In the genomic region with DNA sequence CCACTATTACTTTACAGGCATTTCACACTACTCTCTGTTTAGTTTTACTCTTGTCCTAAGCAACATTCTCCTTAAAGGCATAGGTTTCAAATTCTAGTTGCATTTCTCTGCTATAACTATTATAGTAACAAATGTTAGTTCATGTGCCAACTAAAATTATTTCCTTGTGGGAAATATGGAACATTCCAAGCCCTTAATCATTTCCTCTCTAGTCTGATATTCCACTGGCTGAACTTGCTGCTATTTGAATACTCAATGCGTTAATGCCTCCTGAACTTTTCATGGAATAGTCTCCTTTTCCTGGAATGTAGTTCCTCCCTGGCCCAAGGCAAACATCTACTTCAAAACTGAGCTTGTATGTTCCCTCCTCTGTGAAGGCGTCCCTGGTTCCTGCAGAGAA, we compare ENCODE assay signal across 17 cellular contexts. TPM values are rescaled to one million over a fixed set of nuclear protein-coding genes. Genes with fewer than 3 reads are reported as not detected.
DNase-seq lines count a peak whose midpoint lies in the region; ATAC-seq and TF ChIP-seq lines count a peak whose summit lies in the region.
"Had no signal": no experiment of that assay in that cellular context is flagged by ENCODE, and none has a peak within 500 bp of the region (broad histone marks: within the 10 kb centered on the region; RNA-seq: fewer than 3 reads in every experiment).

No MANE protein-coding gene starts in this region.

- H3K4me3 ChIP-seq in AG04449 (ENCODE audit: low read depth, low read length) (no peak overlapping the region), IMR-90 (ENCODE audit: insufficient read depth, low read depth, low read length) (no peak overlapping the region)
- H3K4me3 ChIP-seq: K562, lower lobe of right lung, pancreas had no signal

- H3K27me3 ChIP-seq in IMR-90 (ENCODE audit: control insufficient read depth, insufficient read depth, low read length), result no peaks in the 10 kb centered on the region
- H3K27me3 ChIP-seq: pancreas had no signal

- no peak overlapping the region for H3K23ac ChIP-seq in IMR-90 (ENCODE audit: low read depth, low read length)

- peaks cover 3% of the 10 kb centered on the region for H3K4me1 ChIP-seq in IMR-90 (ENCODE audit: control insufficient read depth, insufficient read depth, low read length)
- H3K4me1 ChIP-seq: pancreas had no signal

- H2BK5ac ChIP-seq in IMR-90 (ENCODE audit: low read depth, low read length, poor library complexity, severe bottlenecking), result no peak overlapping the region

- H3K27me3 Mint-ChIP-seq in chondrocyte (ENCODE audit: low read depth) (no peaks in the 10 kb centered on the region), glutamatergic neuron (ENCODE audit: unreplicated experiment) (peaks cover 2% of the 10 kb centered on the region)
- H3K27me3 Mint-ChIP-seq: activated T-cell treated with anti-CD3 and anti-CD28 coated beads, Interleukin-2, amount 50 U/mL, for 24 hours; B cell; stimulated activated naive B cell treated with anti-CD40 and anti-IgM and Interleukin-4, amounts not matched to agents 10 μg/mL and 1 μg/mL and 100 μg/mL, for 72 hours had no signal

- H4K91ac ChIP-seq in IMR-90 (ENCODE audit: insufficient read depth, low read depth, low read length), result no peak overlapping the region

- no peak overlapping the region for H2AK9ac ChIP-seq in IMR-90 (replicated peaks; ENCODE audit: low read depth, low read length, poor library complexity)

- H3K4me2 ChIP-seq in IMR-90 (ENCODE audit: low read depth, low read length), result no peak overlapping the region; the same call in 1 of the 2 replicates

- no peak overlapping the region for H2AK5ac ChIP-seq in IMR-90 (ENCODE audit: low read depth, low read length)

- H2BK120ac ChIP-seq in IMR-90 (ENCODE audit: low read depth, low read length), result no peak overlapping the region

- peak overlapping the region; percentile 26 for H3K4me3 Mint-ChIP-seq in chondrocyte (ENCODE audit: unreplicated experiment)
- H3K4me3 Mint-ChIP-seq in glutamatergic neuron (ENCODE audit: unreplicated experiment), result no peak overlapping the region
- H3K4me3 Mint-ChIP-seq: activated T-cell treated with anti-CD3 and anti-CD28 coated beads, Interleukin-2, amount 50 U/mL, for 24 hours; B cell; stimulated activated naive B cell treated with anti-CD40 and anti-IgM and Interleukin-4, amounts not matched to agents 10 μg/mL and 1 μg/mL and 100 μg/mL, for 72 hours had no signal

- H3K36me3 Mint-ChIP-seq in chondrocyte (ENCODE audit: low read depth), result peaks cover 14% of the 10 kb centered on the region
- H3K36me3 Mint-ChIP-seq in glutamatergic neuron (ENCODE audit: unreplicated experiment), result peaks cover 10% of the 10 kb centered on the region

- peak; percentile 79 for ATAC-seq in IMR-90 (ENCODE audit: low read depth)
- ATAC-seq: K562; lower lobe of right lung; stimulated activated naive B cell treated with anti-CD40 and anti-IgM and Interleukin-4, amounts not matched to agents 10 μg/mL and 1 μg/mL and 100 μg/mL, for 72 hours had no signal

- H3K9me3 ChIP-seq in IMR-90 (ENCODE audit: control insufficient read depth, insufficient read depth, low read length), result no peaks in the 10 kb centered on the region
- H3K9me3 ChIP-seq: pancreas had no signal

- no peak overlapping the region for H4K8ac ChIP-seq in IMR-90 (ENCODE audit: low read depth in 2 of 2, low read length in 2 of 2)

- intact Hi-C loops in IMR-90 (cut with micrococcal nuclease), result no loop called here

- dilution Hi-C loops in IMR-90 (cut with HindIII; ENCODE audit: low sequenced_read_pairs, unreplicated experiment), result no loop called here

- H3K18ac ChIP-seq in IMR-90 (ENCODE audit: low read depth, low read length), result no peak overlapping the region

- no peak overlapping the region for H4K5ac ChIP-seq in IMR-90 (ENCODE audit: low read depth, low read length)

- DNase-seq in AG04449 (ENCODE audit: low read depth, low spot score) (peak; percentile 51), IMR-90 (peak; percentile 65), chondrocyte (ENCODE audit: low spot score) (no peak), kidney tubule cell (ENCODE audit: low spot score) (peak; percentile 61), amygdala (lab: John Stamatoyannopoulos, UW) (no peak), GF-D8 (lab: John Stamatoyannopoulos, UW) (no peak), glutamatergic neuron (no peak), DMS53 treated with DMSO at 0.1 percent for 48 hours (lab: John Stamatoyannopoulos, UW; ENCODE audit: unreplicated experiment) (no peak)
- DNase-seq: activated T-cell treated with anti-CD3 and anti-CD28 coated beads, Interleukin-2, amount 50 U/mL, for 24 hours; lower lobe of right lung; NCI-H187; NCI-H82; pancreas; stimulated activated CD4-positive, alpha-beta T cell treated with anti-CD3 and anti-CD28 coated beads, Interleukin-2, amount 100 ng/mL, for 48 hours; stimulated activated naive B cell treated with anti-CD40 and anti-IgM and Interleukin-4, amounts not matched to agents 10 μg/mL and 1 μg/mL and 100 μg/mL, for 72 hours had no signal

- peaks cover 30% of the 10 kb centered on the region for H3K4me1 Mint-ChIP-seq in chondrocyte (ENCODE audit: low read depth)
- H3K4me1 Mint-ChIP-seq in glutamatergic neuron (ENCODE audit: low read depth, unreplicated experiment), result peaks cover 4% of the 10 kb centered on the region
- H3K4me1 Mint-ChIP-seq: B cell had no signal

- no peak overlapping the region for H3K4ac ChIP-seq in IMR-90 (ENCODE audit: low read depth, low read length)

- POLR2A ChIA-PET in AG04449 (lab: Yijun Ruan, JAX), result interaction anchor here (0.5 kb wide), 1 partner anchor 9 kb away, joined by 3 read pairs; no protein-coding TSS in a partner anchor
- POLR2A ChIA-PET in IMR-90 (lab: Charles Lee; ENCODE audit: unreplicated experiment), result no interaction called here

- CTCF ChIA-PET in AG04449 (lab: Yijun Ruan, JAX), result interaction anchor here (0.8 to 1.5 kb wide), 4 partner anchors 21 to 179 kb away, joined by 3 to 6 read pairs (median 3); no protein-coding TSS in a partner anchor
- CTCF ChIA-PET in IMR-90 (lab: Yijun Ruan, JAX), result interaction anchor here (2.3 kb wide), 1 partner anchor 82 kb away, joined by 6 read pairs; no protein-coding TSS in a partner anchor

- TF ChIP-seq RAD21 in IMR-90 (IDR thresholded peaks at IDR 0.05; ENCODE audit: low read length), result no peak

- H3K27ac ChIP-seq in IMR-90 (ENCODE audit: insufficient read depth, low read length), result no peak overlapping the region
- H3K27ac ChIP-seq: lower lobe of right lung, pancreas had no signal

- H3K79me1 ChIP-seq in IMR-90 (ENCODE audit: low read depth in 1 of 2, low read length in 2 of 2), result peaks cover 3 to 11% of the 10 kb centered on the region in 2 experiments; a peak in 2 of 4 replicates

- in situ Hi-C loops in IMR-90 (cut with MboI; ENCODE audit: low sequenced_read_pairs), result no loop called here

- 86% methylated on average over 1 of the region's 2 CpGs; no CpG with 5 or more reads in 1 of the 2 experiments for WGBS in IMR-90 (ENCODE audit: extremely low coverage in 2 of 2, insufficient read length in 1 of 2), 2 experiments

- BruUV-seq in IMR-90 (replicated peaks; lab: Mats Ljungman, UMichigan), result no TSS peak

- TF ChIP-seq POLR2A in IMR-90 (IDR thresholded peaks at IDR 0.05; ENCODE audit: low read depth, low read length), result no peak

- peak overlapping the region; percentile 31; the same call in 1 of the 2 replicates for H3K14ac ChIP-seq in IMR-90 (replicated peaks; ENCODE audit: low read depth, low read length)

- TF ChIP-seq CTCF in AG04449 (IDR thresholded peaks at IDR 0.05; ENCODE audit: insufficient read depth, low read length, missing control alignments), result no peak
- no peak for TF ChIP-seq CTCF in IMR-90 (conservative IDR thresholded peaks at IDR 0.05; ENCODE audit: low read depth, low read length)
- TF ChIP-seq CTCF in chondrocyte (IDR thresholded peaks at IDR 0.05), result no peak
- no peak for TF ChIP-seq CTCF in glutamatergic neuron (IDR thresholded peaks at IDR 0.05; ENCODE audit: partially characterized antibody, unreplicated experiment)

- H2BK20ac ChIP-seq in IMR-90 (ENCODE audit: low read depth, low read length), result no peak overlapping the region

- H3K9me3 Mint-ChIP-seq in chondrocyte (ENCODE audit: low read depth), result peaks cover 12% of the 10 kb centered on the region
- peaks cover 4% of the 10 kb centered on the region for H3K9me3 Mint-ChIP-seq in glutamatergic neuron (ENCODE audit: unreplicated experiment)

- H4K20me1 ChIP-seq in IMR-90 (ENCODE audit: insufficient read depth, low read length), result no peaks in the 10 kb centered on the region

- no peak overlapping the region for H2BK15ac ChIP-seq in IMR-90 (ENCODE audit: low read depth, low read length)

- H3K36me3 ChIP-seq in IMR-90 (ENCODE audit: control insufficient read depth, insufficient read depth, low read length), result no peaks in the 10 kb centered on the region
- H3K36me3 ChIP-seq: pancreas had no signal

- H3K9ac ChIP-seq in IMR-90 (ENCODE audit: low read depth, low read length), result no peak overlapping the region

- H3K9me1 ChIP-seq in IMR-90 (ENCODE audit: insufficient read depth, low read length), result peaks cover 10% of the 10 kb centered on the region

- no peak overlapping the region for H2AFZ ChIP-seq in IMR-90 (replicated peaks; ENCODE audit: low read length, poor library complexity)

- H3K56ac ChIP-seq in IMR-90 (ENCODE audit: extremely low read depth, insufficient read depth, low read length), result no peak overlapping the region

- H3K27ac Mint-ChIP-seq in chondrocyte (ENCODE audit: unreplicated experiment), result peak overlapping the region; percentile 62
- no peak overlapping the region for H3K27ac Mint-ChIP-seq in glutamatergic neuron (ENCODE audit: unreplicated experiment)
- H3K27ac Mint-ChIP-seq: activated T-cell treated with anti-CD3 and anti-CD28 coated beads, Interleukin-2, amount 50 U/mL, for 24 hours; B cell; stimulated activated naive B cell treated with anti-CD40 and anti-IgM and Interleukin-4, amounts not matched to agents 10 μg/mL and 1 μg/mL and 100 μg/mL, for 72 hours had no signal

TF ChIP-seq in IMR-90, 13 proteins besides CTCF, POLR2A, EP300 and RAD21 (continues in another document):
- no peak for TF ChIP-seq RFX5 (IDR thresholded peaks at IDR 0.05; ENCODE audit: low read depth, low read length)
- no peak for TF ChIP-seq MAFK (IDR thresholded peaks at IDR 0.05; ENCODE audit: low read depth, low read length)
- no peak for TF ChIP-seq BHLHE40 (IDR thresholded peaks at IDR 0.05; ENCODE audit: low read depth, low read length)
- no peak for TF ChIP-seq SMC3 (IDR thresholded peaks at IDR 0.05; ENCODE audit: low read depth, low read length)
- no peak for TF ChIP-seq NFE2L2 (IDR thresholded peaks at IDR 0.05; ENCODE audit: low read depth, low read length)

RNA-seq across cellular contexts. Expression of gene TBX19, which starts 19.3 kb away (rescaled TPM):
- 0.18 and 0.28 TPM in 2 replicates for total RNA-seq in IMR-90 (2012; rRNA removed)
- polyA plus RNA-seq in IMR-90 (2012; rRNA removed), result 0.89 and 1.0 TPM in 2 replicates
- 0.21 and 0.47 TPM in 2 replicates for polyA plus RNA-seq in IMR-90 (2012; cell fraction: cytosol; rRNA removed)
- 3.2 and 5.7 TPM in 2 replicates for polyA plus RNA-seq in IMR-90 (2012; cell fraction: nucleus; rRNA removed; ENCODE audit: low replicate concordance)
- total RNA-seq in chondrocyte, result 1.8 to 2.7 TPM (median 2.1 TPM) in 3 replicates
- total RNA-seq in glutamatergic neuron (ENCODE audit: unreplicated experiment), result 0.78 TPM

RNA-seq across cellular contexts. Expression of gene SFT2D2, which starts 35.6 kb away (rescaled TPM):
- 37.6 and 42.2 TPM in 2 replicates for total RNA-seq in IMR-90 (2012; rRNA removed)
- polyA plus RNA-seq in IMR-90 (2012; rRNA removed), result 8.8 and 11.1 TPM in 2 replicates
- polyA plus RNA-seq in IMR-90 (2012; cell fraction: cytosol; rRNA removed), result 3.2 and 3.4 TPM in 2 replicates
- polyA plus RNA-seq in IMR-90 (2012; cell fraction: nucleus; rRNA removed; ENCODE audit: low replicate concordance), result 2.7 and 12.8 TPM in 2 replicates
- total RNA-seq in chondrocyte, result 70.8 to 81.9 TPM (median 72.9 TPM) in 3 replicates
- total RNA-seq in glutamatergic neuron (ENCODE audit: unreplicated experiment), result 32.9 TPM

Comparison
In these comparisons a context has a peak if more than half of its experiments do, and no peak if none do; other contexts are left out.
1. DNase-seq: peak in AG04449 (single experiment), IMR-90 (single experiment) and kidney tubule cell (single experiment); none in chondrocyte (single experiment), amygdala (0 of 56), GF-D8 (single experiment), glutamatergic neuron (single experiment) and DMS53 treated with DMSO at 0.1 percent for 48 hours (single experiment).